Comparison of ENCODE assay signal across 8 cellular contexts in the genomic region with DNA sequence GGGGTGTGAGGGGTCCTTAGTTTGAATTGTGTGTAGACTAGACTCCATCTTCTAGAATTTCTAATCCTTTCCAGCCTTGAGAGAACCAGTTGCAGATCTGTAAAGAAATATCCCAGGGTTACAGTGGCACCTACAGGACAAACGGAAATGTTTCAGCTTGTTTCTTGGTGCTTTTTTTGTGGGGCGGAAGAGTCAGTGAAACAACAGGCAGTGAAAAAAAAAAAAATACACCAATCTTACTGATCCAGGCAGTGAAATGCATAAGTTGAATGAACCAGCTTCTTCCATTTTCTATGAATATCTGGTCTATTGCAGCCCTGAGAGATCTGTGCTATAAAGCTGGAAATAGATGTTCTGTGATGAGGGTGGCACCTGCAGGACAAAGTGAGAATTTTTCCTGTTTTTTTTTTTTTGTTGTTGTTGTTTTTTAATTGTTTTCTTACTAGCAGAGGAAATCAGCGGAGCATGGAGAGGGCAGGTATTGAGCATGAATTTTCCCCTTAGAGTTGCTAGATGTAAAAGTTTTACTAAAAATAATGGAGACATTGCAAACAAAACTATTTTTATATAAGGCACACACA.
A peak's percentile ranks its signal among the peaks of the same experiment; 100 is the strongest.
DNase-seq lines count a peak whose midpoint lies in the region; ATAC-seq, FAIRE-seq and TF ChIP-seq lines count a peak whose summit lies in the region.

No MANE protein-coding gene starts in this region.

- H3K4me1 ChIP-seq in Caco-2 (no peaks in the 10 kb centered on the region), K562 (replicated peaks in 1 of 2; ENCODE audit: control insufficient read depth in 2 of 2, insufficient read depth in 2 of 2, low read length in 2 of 2) (no peaks in the 10 kb centered on the region)

- H3K9ac ChIP-seq in K562 (ENCODE audit: insufficient read depth in 1 of 2, low read depth in 2 of 2, low read length in 2 of 2), result no peak overlapping the region

- no peaks in the 10 kb centered on the region for H3K36me3 Mint-ChIP-seq in Caco-2 (ENCODE audit: insufficient read depth, unreplicated experiment)
- no peaks in the 10 kb centered on the region for H3K36me3 Mint-ChIP-seq in immature natural killer cell

- no peaks in the 10 kb centered on the region for H3K79me2 ChIP-seq in K562 (ENCODE audit: control insufficient read depth, insufficient read depth, low read length)

- H3K4me2 ChIP-seq in K562 (ENCODE audit: insufficient read depth, low read length), result no peak overlapping the region

- TF ChIP-seq POLR2A in K562 (conservative IDR thresholded peaks at IDR 0.05), result no peak

- intact Hi-C loops in Caco-2 (cut with micrococcal nuclease; ENCODE audit: unreplicated experiment) (loop anchor here (1.0 kb wide), 3 partner anchors 163 to 212 kb away; no protein-coding TSS in a partner anchor), K562 (cut with micrococcal nuclease) (loop anchor here (1.0 kb wide), 2 partner anchors 163 to 179 kb away; no protein-coding TSS in a partner anchor)

- H3K9me1 ChIP-seq in K562 (ENCODE audit: control insufficient read depth, insufficient read depth, low read length), result no peaks in the 10 kb centered on the region

- H4K20me1 ChIP-seq in K562 (replicated peaks; ENCODE audit: control insufficient read depth, insufficient read depth, low read length), result no peaks in the 10 kb centered on the region

- no peaks in the 10 kb centered on the region for H3K9me3 Mint-ChIP-seq in Caco-2 (ENCODE audit: unreplicated experiment)
- no peaks in the 10 kb centered on the region for H3K9me3 Mint-ChIP-seq in immature natural killer cell

- H3K36me3 ChIP-seq in Caco-2 (ENCODE audit: control insufficient read depth, insufficient read depth, low read length), result no peaks in the 10 kb centered on the region
- H3K36me3 ChIP-seq in K562 (ENCODE audit: control insufficient read depth, insufficient read depth, low read length), result no peaks in the 10 kb centered on the region

- BruUV-seq in Caco-2 (replicated peaks; lab: Mats Ljungman, UMichigan) (no TSS peak), K562 (replicated peaks; lab: Mats Ljungman, UMichigan) (no TSS peak)

- H3K27me3 Mint-ChIP-seq in Caco-2 (ENCODE audit: insufficient read depth, unreplicated experiment), result no peaks in the 10 kb centered on the region
- H3K27me3 Mint-ChIP-seq in immature natural killer cell (ENCODE audit: low read depth in 3 of 3), result peaks cover 0 to 2% (median 1%) of the 10 kb centered on the region in 3 donors

- peak; percentile 53 to 90 for TF ChIP-seq CTCF in Caco-2 (IDR thresholded peaks at IDR 0.05; ENCODE audit: insufficient read depth in 1 of 2, low read depth in 1 of 2, low read length in 1 of 2, severe bottlenecking in 1 of 2, unreplicated experiment in 1 of 2)
- peak; percentile 64 to 75 (median 65) for TF ChIP-seq CTCF in K562 (IDR thresholded peaks at IDR 0.05 in 2 of 3, conservative IDR thresholded peaks at IDR 0.05 in 1 of 3; ENCODE audit: insufficient read depth in 2 of 3, low read depth in 1 of 3, low read length in 3 of 3)

- no peak overlapping the region for H3K27ac ChIP-seq in K562 (ENCODE audit: extremely low read depth, low read depth, low read length)

- peak; percentile 94 for FAIRE-seq in K562 (lab: Jason Lieb, UNC)

- ATAC-seq in GM19351 (IDR thresholded peaks at IDR 0.05; ENCODE audit: unreplicated experiment) (peak; percentile 85), HG03354 (IDR thresholded peaks at IDR 0.05; ENCODE audit: poor library complexity, severe bottlenecking, unreplicated experiment) (peak; percentile 82), K562 (peak; percentile 86)

- TF ChIP-seq RAD21 in K562 (CRISPR knock-in tag; conservative IDR thresholded peaks at IDR 0.05 in 1 of 2, IDR thresholded peaks at IDR 0.05 in 1 of 2), result peak; percentile 67 to 81

- WGBS in K562 (ENCODE audit: insufficient coverage, low coverage, missing lambda C conversion rate), result 2% methylated on average over 3 of the region's 3 CpGs

- no peak for TF ChIP-seq EP300 in K562 (IDR thresholded peaks at IDR 0.05; ENCODE audit: low read length)

- H3K4me3 Mint-ChIP-seq in Caco-2 (ENCODE audit: unreplicated experiment) (peak overlapping the region; percentile 34), immature natural killer cell (peak overlapping the region in 1 of 5 donors; percentile 18)

- H3K27ac Mint-ChIP-seq in Caco-2 (ENCODE audit: unreplicated experiment) (no peak overlapping the region), immature natural killer cell (no peak overlapping the region)

- DNase-seq in Caco-2, result peak in 1 of 2 experiments; percentile 54
- DNase-seq in NCI-H446 treated with DMSO at 0.1 percent for 48 hours (lab: John Stamatoyannopoulos, UW), result peak; percentile 32
- DNase-seq in K562 (ENCODE audit: extremely low read depth in 1 of 4, low spot score in 3 of 4), result peak; percentile 23 to 45 (median 34)
- peak; percentile 34 to 49 (median 43) for DNase-seq in immature natural killer cell
- peak; percentile 78 for DNase-seq in superior temporal gyrus (ENCODE audit: extremely low spot score)
- no peak for DNase-seq in activated effector memory CD4-positive, alpha-beta T cell treated with Interleukin-2 at 50 U/mL for 16 hours

- no peak overlapping the region for H2AFZ ChIP-seq in K562 (ENCODE audit: low read depth, low read length)

- H3K27me3 ChIP-seq in Caco-2 (replicated peaks; ENCODE audit: control insufficient read depth, insufficient read depth, low read length) (no peaks in the 10 kb centered on the region), K562 (ENCODE audit: control insufficient read depth in 2 of 2, insufficient read depth in 2 of 2, low read length in 2 of 2) (no peaks in the 10 kb centered on the region)

- H3K9me3 ChIP-seq in Caco-2 (no peaks in the 10 kb centered on the region), K562 (replicated peaks; ENCODE audit: control insufficient read depth, insufficient read depth, low read depth, low read length) (no peaks in the 10 kb centered on the region)

- H3K4me1 Mint-ChIP-seq in Caco-2 (ENCODE audit: low read depth, unreplicated experiment) (peaks cover 5% of the 10 kb centered on the region), immature natural killer cell (peaks cover 0 to 7% of the 10 kb centered on the region in 2 donors)

- POLR2A ChIA-PET in Caco-2 (lab: Charles Lee) (no interaction called here), K562 (lab: Yijun Ruan, JAX) (interaction anchor here (0.6 kb wide), 1 partner anchor 1350 kb away, joined by 3 read pairs; no protein-coding TSS in a partner anchor)

- in situ Hi-C loops in K562 (cut with MboI), result no loop called here

- H3K4me3 ChIP-seq in Caco-2 (ENCODE audit: low read depth, low read length) (no peak overlapping the region), K562 (no peak overlapping the region)

- CTCF ChIA-PET in Caco-2 (lab: Charles Lee), result interaction anchor here (0.6 to 1.9 kb wide), 43 partner anchors 9 to 1977 kb away, joined by 3 to 71 read pairs (median 3); a partner anchor contains a TSS
- CTCF ChIA-PET in K562 (lab: Yijun Ruan, JAX; ENCODE audit: low intra/inter-chr PET ratio), result interaction anchor here (0.6 to 5.5 kb wide), 11 partner anchors 142 to 1690 kb away, joined by 3 to 50 read pairs (median 4); no protein-coding TSS in a partner anchor

TF ChIP-seq in K562, 482 proteins besides CTCF, POLR2A, EP300 and RAD21 (continues in another document):
- TF ChIP-seq, protein P1, sequence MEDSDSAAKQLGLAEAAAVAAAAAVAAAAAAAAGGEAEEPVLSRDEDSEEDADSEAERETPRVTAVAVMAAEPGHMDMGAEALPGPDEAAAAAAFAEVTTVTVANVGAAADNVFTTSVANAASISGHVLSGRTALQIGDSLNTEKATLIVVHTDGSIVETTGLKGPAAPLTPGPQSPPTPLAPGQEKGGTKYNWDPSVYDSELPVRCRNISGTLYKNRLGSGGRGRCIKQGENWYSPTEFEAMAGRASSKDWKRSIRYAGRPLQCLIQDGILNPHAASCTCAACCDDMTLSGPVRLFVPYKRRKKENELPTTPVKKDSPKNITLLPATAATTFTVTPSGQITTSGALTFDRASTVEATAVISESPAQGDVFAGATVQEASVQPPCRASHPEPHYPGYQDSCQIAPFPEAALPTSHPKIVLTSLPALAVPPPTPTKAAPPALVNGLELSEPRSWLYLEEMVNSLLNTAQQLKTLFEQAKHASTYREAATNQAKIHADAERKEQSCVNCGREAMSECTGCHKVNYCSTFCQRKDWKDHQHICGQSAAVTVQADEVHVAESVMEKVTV (CRISPR knock-in tag; IDR thresholded peaks at IDR 0.05), result peak; percentile 55
- 0 out of 2 replicates have a peak, but pooled peaks have one; percentile 45 for TF ChIP-seq NBN (IDR thresholded peaks at IDR 0.05; ENCODE audit: low read depth)
- TF ChIP-seq CC2D1A (IDR thresholded peaks at IDR 0.05), result peak; percentile 32; the same call in 1 of the 2 replicates
- TF ChIP-seq NFIX (CRISPR knock-in tag; IDR thresholded peaks at IDR 0.05; ENCODE audit: low read depth), result no peak
- TF ChIP-seq POLR2H (tag; IDR thresholded peaks at IDR 0.05; ENCODE audit: low read depth), result no peak
- TF ChIP-seq, protein P2, sequence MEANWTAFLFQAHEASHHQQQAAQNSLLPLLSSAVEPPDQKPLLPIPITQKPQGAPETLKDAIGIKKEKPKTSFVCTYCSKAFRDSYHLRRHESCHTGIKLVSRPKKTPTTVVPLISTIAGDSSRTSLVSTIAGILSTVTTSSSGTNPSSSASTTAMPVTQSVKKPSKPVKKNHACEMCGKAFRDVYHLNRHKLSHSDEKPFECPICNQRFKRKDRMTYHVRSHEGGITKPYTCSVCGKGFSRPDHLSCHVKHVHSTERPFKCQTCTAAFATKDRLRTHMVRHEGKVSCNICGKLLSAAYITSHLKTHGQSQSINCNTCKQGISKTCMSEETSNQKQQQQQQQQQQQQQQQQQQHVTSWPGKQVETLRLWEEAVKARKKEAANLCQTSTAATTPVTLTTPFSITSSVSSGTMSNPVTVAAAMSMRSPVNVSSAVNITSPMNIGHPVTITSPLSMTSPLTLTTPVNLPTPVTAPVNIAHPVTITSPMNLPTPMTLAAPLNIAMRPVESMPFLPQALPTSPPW (CRISPR knock-in tag; IDR thresholded peaks at IDR 0.05), result no peak
- no peak for TF ChIP-seq ZNF282 (CRISPR knock-in tag; IDR thresholded peaks at IDR 0.05)
- peak; percentile 76 for TF ChIP-seq ZNF384 (IDR thresholded peaks at IDR 0.05; ENCODE audit: low read depth, low read length)
- TF ChIP-seq CREB1 (IDR thresholded peaks at IDR 0.05), result no peak
- TF ChIP-seq CREB1 (CRISPR knock-in tag; IDR thresholded peaks at IDR 0.05), result no peak
- TF ChIP-seq FOXK2 (conservative IDR thresholded peaks at IDR 0.05 in 1 of 2, IDR thresholded peaks at IDR 0.05 in 1 of 2; ENCODE audit: low read depth in 2 of 2), result peak in 1 of 2 experiments; percentile 43; a peak in 2 of 4 replicates
